Comparison of ENCODE assay signal across 25 cellular contexts in the genomic region with DNA sequence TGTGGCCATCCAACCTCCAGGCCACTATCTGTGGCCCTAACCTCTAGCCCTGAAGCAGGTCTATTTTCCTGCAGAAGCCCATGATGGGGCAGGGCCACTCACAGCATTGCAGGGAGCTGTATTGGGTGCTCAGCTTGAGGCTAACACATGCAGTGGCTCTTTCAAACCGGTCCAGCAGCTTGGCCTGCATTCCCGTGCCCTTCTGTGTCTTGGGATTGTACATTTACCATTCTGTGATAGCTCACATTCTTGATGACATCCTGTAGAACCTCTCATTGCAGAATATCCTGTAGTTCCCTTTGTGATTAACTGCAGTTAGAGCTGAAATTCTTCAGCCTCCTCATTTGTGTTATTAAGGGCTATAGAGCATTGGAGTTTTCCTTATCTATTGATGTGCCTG.
"Had no signal": no experiment of that assay in that cellular context is flagged by ENCODE, and none has a peak within 500 bp of the region (broad histone marks: within the 10 kb centered on the region; RNA-seq: fewer than 3 reads in every experiment).

No MANE protein-coding gene starts in this region.

- DNase-seq: activated CD4-positive, alpha-beta T cell treated with anti-CD3 and anti-CD28 coated beads, Interleukin-2, amount 10 ng/mL, durations not matched to agents 7 days and 5 days; activated CD4-positive, CD25-positive, alpha-beta regulatory T cell treated with anti-CD3 and anti-CD28 coated beads, Interleukin-2, amount 50 U/mL, for 72 hours; activated CD8-positive, alpha-beta T cell treated with anti-CD3 and anti-CD28 coated beads for 36 hours; activated gamma-delta T cell treated with Interleukin-2 at 50 U/mL for 16 hours; activated T-cell treated with anti-CD3 and anti-CD28 coated beads, Interleukin-2, amount 50 U/mL, for 1 hour; anterior cingulate cortex; cortex of kidney; effector CD4-positive, alpha-beta T cell; erythroblast; left ventricle myocardium inferior; naive thymus-derived CD8-positive, alpha-beta T cell; retina; sigmoid colon; stimulated activated CD4-positive, alpha-beta T cell treated with anti-CD3 and anti-CD28 coated beads, Interleukin-15, amount 100 ng/mL, for 24 hours; stomach had no signal

- H3K4me1 Mint-ChIP-seq: activated CD4-positive, alpha-beta T cell treated with anti-CD3 and anti-CD28 coated beads, Interleukin-2, amount 10 ng/mL, durations not matched to agents 7 days and 5 days; activated naive CD4-positive, alpha-beta T cell treated with anti-CD3 and anti-CD28 coated beads, Interleukin-2, amount 50 U/mL, for 24 hours; central memory CD8-positive, alpha-beta T cell; naive thymus-derived CD8-positive, alpha-beta T cell; stimulated activated memory B cell treated with anti-CD40 and anti-IgM and Interleukin-4, amounts not matched to agents 10 μg/mL and 1 μg/mL and 100 μg/mL, for 72 hours had no signal

- H3K36me3 Mint-ChIP-seq: activated naive CD4-positive, alpha-beta T cell treated with anti-CD3 and anti-CD28 coated beads, Interleukin-2, amount 50 U/mL, for 24 hours; brain; neural progenitor cell; stimulated activated memory B cell treated with anti-CD40 and anti-IgM and Interleukin-4, amounts not matched to agents 10 μg/mL and 1 μg/mL and 100 μg/mL, for 72 hours had no signal

- H3K27me3 ChIP-seq: foreskin keratinocyte had no signal

- H3K4me3 Mint-ChIP-seq: activated CD4-positive, alpha-beta T cell treated with anti-CD3 and anti-CD28 coated beads, Interleukin-2, amount 10 ng/mL, durations not matched to agents 7 days and 5 days; activated CD8-positive, alpha-beta T cell treated with anti-CD3 and anti-CD28 coated beads for 36 hours; activated naive CD4-positive, alpha-beta T cell treated with anti-CD3 and anti-CD28 coated beads, Interleukin-2, amount 50 U/mL, for 24 hours; brain; central memory CD8-positive, alpha-beta T cell; naive thymus-derived CD8-positive, alpha-beta T cell; neural progenitor cell; stimulated activated memory B cell treated with anti-CD40 and anti-IgM and Interleukin-4, amounts not matched to agents 10 μg/mL and 1 μg/mL and 100 μg/mL, for 72 hours had no signal

- H3K27ac ChIP-seq: foreskin keratinocyte, left ventricle myocardium inferior, neural progenitor cell, sigmoid colon, stomach, suprapubic skin, tibial nerve, VCaP had no signal

- H3K36me3 ChIP-seq: left ventricle myocardium inferior, neural progenitor cell, sigmoid colon, stomach, suprapubic skin, tibial nerve had no signal

- ATAC-seq: activated CD8-positive, alpha-beta T cell treated with anti-CD3 and anti-CD28 coated beads for 36 hours; foreskin keratinocyte; naive thymus-derived CD8-positive, alpha-beta T cell; stimulated activated memory B cell treated with anti-CD40 and anti-IgM and Interleukin-4, amounts not matched to agents 10 μg/mL and 1 μg/mL and 100 μg/mL, for 72 hours had no signal

- H3K9ac ChIP-seq: neural progenitor cell had no signal

- H3K4me3 ChIP-seq: left ventricle myocardium inferior, neural progenitor cell, sigmoid colon, smooth muscle cell, stomach, suprapubic skin, tibial nerve had no signal

- H3K27ac Mint-ChIP-seq: activated CD4-positive, alpha-beta T cell treated with anti-CD3 and anti-CD28 coated beads, Interleukin-2, amount 10 ng/mL, durations not matched to agents 7 days and 5 days; activated CD8-positive, alpha-beta T cell treated with anti-CD3 and anti-CD28 coated beads for 36 hours; activated naive CD4-positive, alpha-beta T cell treated with anti-CD3 and anti-CD28 coated beads, Interleukin-2, amount 50 U/mL, for 24 hours; brain; naive thymus-derived CD8-positive, alpha-beta T cell; neural progenitor cell; stimulated activated memory B cell treated with anti-CD40 and anti-IgM and Interleukin-4, amounts not matched to agents 10 μg/mL and 1 μg/mL and 100 μg/mL, for 72 hours had no signal

- H3K9me3 Mint-ChIP-seq: activated CD4-positive, alpha-beta T cell treated with anti-CD3 and anti-CD28 coated beads, Interleukin-2, amount 10 ng/mL, durations not matched to agents 7 days and 5 days; neural progenitor cell had no signal

- H3K4me1 ChIP-seq: foreskin keratinocyte, sigmoid colon, stomach, suprapubic skin, tibial nerve had no signal

- H3K4me2 ChIP-seq: neural progenitor cell, smooth muscle cell had no signal
